3 cellular contexts compared by ENCODE assay signal in the genomic region with DNA sequence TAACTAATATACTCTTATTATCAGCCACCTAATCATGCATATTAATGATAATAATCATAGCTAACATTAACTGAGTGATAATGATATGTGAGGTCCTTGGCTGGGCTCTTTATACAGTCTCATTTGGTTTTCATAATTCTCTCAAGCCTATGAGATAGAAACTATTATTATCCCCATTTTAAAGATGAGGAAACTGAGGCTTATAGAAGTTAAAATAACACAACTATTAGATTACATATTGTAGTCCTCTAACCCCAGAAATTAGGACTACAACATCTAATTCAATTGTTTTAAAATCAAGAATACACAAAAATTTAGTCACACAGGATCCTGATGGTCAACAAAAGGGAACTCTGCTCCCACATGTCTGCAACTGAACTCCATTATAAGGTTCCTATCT.
TF ChIP-seq lines count a peak whose summit lies in the region.

No MANE protein-coding gene starts in this region.

TF ChIP-seq in IMR-90, 13 proteins besides CTCF, POLR2A, EP300 and RAD21:
- TF ChIP-seq BHLHE40 (IDR thresholded peaks at IDR 0.05; ENCODE audit: low read depth, low read length): no peak

TF ChIP-seq in K562, 482 proteins besides CTCF, POLR2A, EP300 and RAD21:
- TF ChIP-seq RBM25 (IDR thresholded peaks at IDR 0.05; ENCODE audit: low read depth, low read length, severe bottlenecking): peak; percentile 71
- TF ChIP-seq, protein P1, sequence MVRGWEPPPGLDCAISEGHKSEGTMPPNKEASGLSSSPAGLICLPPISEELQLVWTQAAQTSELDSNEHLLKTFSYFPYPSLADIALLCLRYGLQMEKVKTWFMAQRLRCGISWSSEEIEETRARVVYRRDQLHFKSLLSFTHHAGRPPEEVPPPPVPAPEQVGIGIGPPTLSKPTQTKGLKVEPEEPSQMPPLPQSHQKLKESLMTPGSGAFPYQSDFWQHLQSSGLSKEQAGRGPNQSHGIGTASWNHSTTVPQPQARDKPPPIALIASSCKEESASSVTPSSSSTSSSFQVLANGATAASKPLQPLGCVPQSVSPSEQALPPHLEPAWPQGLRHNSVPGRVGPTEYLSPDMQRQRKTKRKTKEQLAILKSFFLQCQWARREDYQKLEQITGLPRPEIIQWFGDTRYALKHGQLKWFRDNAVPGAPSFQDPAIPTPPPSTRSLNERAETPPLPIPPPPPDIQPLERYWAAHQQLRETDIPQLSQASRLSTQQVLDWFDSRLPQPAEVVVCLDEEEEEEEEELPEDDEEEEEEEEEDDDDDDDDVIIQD (CRISPR knock-in tag; IDR thresholded peaks at IDR 0.05): no peak
TF ChIP-seq in K562: peak in this region for 1.

TF ChIP-seq in SK-N-SH, 30 proteins besides CTCF, POLR2A, EP300 and RAD21:
- TF ChIP-seq, protein P2, sequence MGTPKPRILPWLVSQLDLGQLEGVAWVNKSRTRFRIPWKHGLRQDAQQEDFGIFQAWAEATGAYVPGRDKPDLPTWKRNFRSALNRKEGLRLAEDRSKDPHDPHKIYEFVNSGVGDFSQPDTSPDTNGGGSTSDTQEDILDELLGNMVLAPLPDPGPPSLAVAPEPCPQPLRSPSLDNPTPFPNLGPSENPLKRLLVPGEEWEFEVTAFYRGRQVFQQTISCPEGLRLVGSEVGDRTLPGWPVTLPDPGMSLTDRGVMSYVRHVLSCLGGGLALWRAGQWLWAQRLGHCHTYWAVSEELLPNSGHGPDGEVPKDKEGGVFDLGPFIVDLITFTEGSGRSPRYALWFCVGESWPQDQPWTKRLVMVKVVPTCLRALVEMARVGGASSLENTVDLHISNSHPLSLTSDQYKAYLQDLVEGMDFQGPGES (IDR thresholded peaks at IDR 0.05; ENCODE audit: low read depth, low read length): no peak
- TF ChIP-seq FOXJ3 (CRISPR knock-in tag; IDR thresholded peaks at IDR 0.05) (no peak), TEAD4 (IDR thresholded peaks at IDR 0.05; ENCODE audit: borderline replicate concordance, insufficient read depth) (no peak), NRF1 (IDR thresholded peaks at IDR 0.05; ENCODE audit: low read depth, low read length) (no peak), JUND (IDR thresholded peaks at IDR 0.05) (no peak), NFIC (IDR thresholded peaks at IDR 0.05; ENCODE audit: borderline replicate concordance) (no peak), USF2 (IDR thresholded peaks at IDR 0.05; ENCODE audit: borderline replicate concordance, low read depth, low read length) (no peak), SIN3A (IDR thresholded peaks at IDR 0.05; ENCODE audit: borderline replicate concordance, low read depth, low read length) (no peak), FOSL2 (IDR thresholded peaks at IDR 0.05; ENCODE audit: borderline replicate concordance, low read depth) (no peak)
